19 cellular contexts compared by ENCODE assay signal in the genomic region with DNA sequence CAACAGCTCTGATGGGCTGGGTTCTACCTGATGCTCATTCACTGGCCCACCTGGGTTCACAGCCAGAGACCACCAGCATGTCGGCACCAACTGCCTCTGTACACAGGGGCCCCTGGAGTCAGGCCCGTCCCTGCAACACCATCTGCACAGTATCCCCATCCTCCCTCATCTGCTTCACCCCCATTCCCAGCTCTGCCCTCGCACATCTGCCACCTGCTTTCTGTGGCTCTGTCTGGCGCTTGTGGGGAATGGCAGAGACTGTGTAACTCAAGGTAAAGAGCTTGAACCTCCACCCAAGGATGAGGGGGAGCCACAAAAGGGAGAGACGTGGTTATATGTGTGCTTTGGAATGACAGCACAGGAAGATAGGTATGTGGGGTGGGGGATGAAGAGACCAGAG. TPM values are rescaled to one million over a fixed set of nuclear protein-coding genes. Genes with fewer than 3 reads are reported as not detected.
"Had no signal": no experiment of that assay in that cellular context is flagged by ENCODE, and none has a peak within 500 bp of the region (broad histone marks: within the 10 kb centered on the region; RNA-seq: fewer than 3 reads in every experiment).

No MANE protein-coding gene starts in this region.

- H3K36me3 Mint-ChIP-seq: naive thymus-derived CD8-positive, alpha-beta T cell; stimulated activated effector memory CD8-positive, alpha-beta T cell treated with anti-CD3 and anti-CD28 coated beads, Interleukin-12 subunit alpha, Interleukin-12 subunit beta, amount 100 ng/mL, for 72 hours had no signal

- DNase-seq: dorsolateral prefrontal cortex; effector CD8-positive, alpha-beta T cell; heart right ventricle; hypothalamus; kidney glomerular epithelial cell; naive thymus-derived CD8-positive, alpha-beta T cell; psoas muscle; retina; right lobe of liver; stimulated activated CD4-positive, alpha-beta T cell treated with anti-CD3 and anti-CD28 coated beads, Interleukin-4, amount 100 ng/mL, for 1 hour; stimulated activated CD8-positive, alpha-beta memory T cell treated with anti-CD3 and anti-CD28 coated beads, Interleukin-4, amount 100 ng/mL, for 48 hours; stimulated activated naive CD8-positive, alpha-beta T cell treated with anti-CD3 and anti-CD28 coated beads, Interleukin-15, Interleukin-2, amounts not matched to agents 100 U/mL and 50 U/mL, for 24 hours; thyroid gland had no signal

- H3K27me3 ChIP-seq: dorsolateral prefrontal cortex, neutrophil, right lobe of liver, suprapubic skin, thyroid gland, upper lobe of left lung, vagina had no signal

- H3K36me3 ChIP-seq: heart right ventricle, neutrophil, right lobe of liver, suprapubic skin, thyroid gland, upper lobe of left lung, vagina had no signal

- H3K27me3 Mint-ChIP-seq: naive thymus-derived CD8-positive, alpha-beta T cell had no signal

- H3K27ac ChIP-seq: heart right ventricle, neutrophil, psoas muscle, right lobe of liver, suprapubic skin, thyroid gland, upper lobe of left lung, vagina had no signal

- H3K4me3 ChIP-seq: dorsolateral prefrontal cortex, heart right ventricle, psoas muscle, right lobe of liver, suprapubic skin, thyroid gland, upper lobe of left lung, vagina had no signal

- ATAC-seq: naive thymus-derived CD8-positive, alpha-beta T cell; psoas muscle; right lobe of liver; stimulated activated effector memory CD8-positive, alpha-beta T cell treated with anti-CD3 and anti-CD28 coated beads, Interleukin-12 subunit alpha, Interleukin-12 subunit beta, amount 100 ng/mL, for 72 hours; stimulated activated naive CD8-positive, alpha-beta T cell treated with anti-CD3 and anti-CD28 coated beads, Interleukin-15, Interleukin-2, amounts not matched to agents 100 U/mL and 50 U/mL, for 24 hours had no signal

- H3K4me3 Mint-ChIP-seq: naive thymus-derived CD8-positive, alpha-beta T cell; stimulated activated effector memory CD8-positive, alpha-beta T cell treated with anti-CD3 and anti-CD28 coated beads, Interleukin-12 subunit alpha, Interleukin-12 subunit beta, amount 100 ng/mL, for 72 hours had no signal

- H3K9me3 ChIP-seq: heart right ventricle, neutrophil, psoas muscle, right lobe of liver, suprapubic skin, thyroid gland, upper lobe of left lung, vagina had no signal

- H3K27ac Mint-ChIP-seq: stimulated activated effector memory CD8-positive, alpha-beta T cell treated with anti-CD3 and anti-CD28 coated beads, Interleukin-12 subunit alpha, Interleukin-12 subunit beta, amount 100 ng/mL, for 72 hours had no signal

- H3K9me3 Mint-ChIP-seq: naive thymus-derived CD8-positive, alpha-beta T cell had no signal

- H3K4me1 ChIP-seq: psoas muscle had no signal

RNA-seq across cellular contexts. Expression of gene SMPD3, which starts 27.2 kb away (rescaled TPM):
- total RNA-seq: glomerular endothelial cell had no signal
